23 cellular contexts compared by ENCODE assay signal in the genomic region with DNA sequence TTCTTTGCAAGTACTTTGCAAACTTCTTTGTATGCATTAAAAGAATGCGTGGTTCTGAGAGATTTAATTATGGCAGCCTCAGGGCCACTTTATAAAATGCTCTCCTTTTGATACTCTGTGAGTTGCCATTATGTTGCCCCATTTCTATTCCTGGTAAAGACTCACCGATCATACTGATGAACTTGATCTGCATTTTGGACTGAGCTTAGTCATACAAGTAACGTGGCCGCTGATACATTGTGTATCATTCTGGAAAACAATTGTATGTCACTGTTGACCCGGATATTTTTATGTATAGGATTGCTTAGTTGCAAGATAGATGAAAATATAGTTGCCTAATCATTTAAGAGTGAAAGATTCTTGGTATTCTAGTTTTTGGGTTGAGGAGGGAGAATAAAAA. TPM values are rescaled to one million over a fixed set of nuclear protein-coding genes. Genes with fewer than 3 reads are reported as not detected.
DNase-seq lines count a peak whose midpoint lies in the region; ATAC-seq, FAIRE-seq and TF ChIP-seq lines count a peak whose summit lies in the region.
"Had no signal": no experiment of that assay in that cellular context is flagged by ENCODE, and none has a peak within 500 bp of the region (broad histone marks: within the 10 kb centered on the region; RNA-seq: fewer than 3 reads in every experiment).

No MANE protein-coding gene starts in this region.

- peaks cover 8% of the 10 kb centered on the region for H3K36me3 ChIP-seq in DOHH2 (ENCODE audit: control insufficient read depth, low read length)
- H3K36me3 ChIP-seq: gastroesophageal sphincter, neutrophil, thyroid gland had no signal

- H3K4me1 Mint-ChIP-seq in T-helper 17 cell: peaks cover 57% of the 10 kb centered on the region

- peak overlapping the region; percentile 19 for H3K27ac Mint-ChIP-seq in T-helper 17 cell

- TF ChIP-seq POLR2A in H54 (IDR thresholded peaks at IDR 0.05; ENCODE audit: low read depth, low read length): no peak

- peaks cover 97% of the 10 kb centered on the region for H3K79me2 ChIP-seq in DOHH2 (ENCODE audit: control insufficient read depth, low read length)

- FAIRE-seq in H54 (lab: Jason Lieb, UNC): peak; percentile 87
- FAIRE-seq in RCC 7860 (lab: Jason Lieb, UNC): no peak
- FAIRE-seq: G401.6, HTR-8/SVneo, kidney had no signal

- H3K9me3 ChIP-seq in DOHH2 (ENCODE audit: control insufficient read depth, insufficient read depth, low read length) (no peaks in the 10 kb centered on the region), T-helper 17 cell (ENCODE audit: control insufficient read depth, low read length, poor library complexity, severe bottlenecking) (no peaks in the 10 kb centered on the region)
- H3K9me3 ChIP-seq: gastroesophageal sphincter, neutrophil, thyroid gland had no signal

- no peaks in the 10 kb centered on the region for H3K27me3 ChIP-seq in DOHH2 (ENCODE audit: control insufficient read depth, low read length)
- H3K27me3 ChIP-seq: gastroesophageal sphincter, neutrophil, thyroid gland had no signal

- H3K27ac ChIP-seq in DOHH2 (ENCODE audit: low read depth, low read length): no peak overlapping the region
- H3K27ac ChIP-seq: dorsolateral prefrontal cortex, gastroesophageal sphincter, neutrophil, thyroid gland had no signal

- H3K4me3 ChIP-seq in DOHH2 (ENCODE audit: low read length): no peak overlapping the region
- no peak overlapping the region for H3K4me3 ChIP-seq in fibroblast of pulmonary artery (replicated peaks; ENCODE audit: low read depth, low read length)
- H3K4me3 ChIP-seq: dorsolateral prefrontal cortex, gastroesophageal sphincter, lung, thyroid gland had no signal

- H3K9me2 ChIP-seq in DOHH2 (replicated peaks; ENCODE audit: control insufficient read depth, low read length): no peaks in the 10 kb centered on the region

- no peaks in the 10 kb centered on the region for H3K36me3 Mint-ChIP-seq in T-helper 17 cell (ENCODE audit: low read depth)

- DNase-seq in H54 (ENCODE audit: insufficient read length, low spot score): no peak
- DNase-seq in T-helper 17 cell: no peak
- peak; percentile 31 for DNase-seq in fibroblast of pulmonary artery (ENCODE audit: low read depth)
- no peak for DNase-seq in RCC 7860 (ENCODE audit: low spot score)
- DNase-seq in NCI-H1105 (lab: John Stamatoyannopoulos, UW): no peak
- DNase-seq: activated effector memory CD4-positive, alpha-beta T cell treated with anti-CD3 and anti-CD28 coated beads, Interleukin-2, amount 50 U/mL, for 16 hours; amniotic stem cell; caudate nucleus; dorsolateral prefrontal cortex; H7; kidney; NCI-H187; NCI-H69; SHP77; thyroid gland had no signal

- H3K4me1 ChIP-seq in DOHH2 (ENCODE audit: control insufficient read depth, low read length): peaks cover 92% of the 10 kb centered on the region

- H3K27me3 Mint-ChIP-seq in T-helper 17 cell: no peaks in the 10 kb centered on the region

- H3K4me2 ChIP-seq in DOHH2 (ENCODE audit: low read length): 0 out of 2 replicates have a peak overlapping the region, but pooled peaks have one; percentile 3

- no peaks in the 10 kb centered on the region for H3F3A ChIP-seq in DOHH2 (ENCODE audit: control insufficient read depth, insufficient read depth)

- no peak for ATAC-seq in T-helper 17 cell
- ATAC-seq in HG02973 (IDR thresholded peaks at IDR 0.05; ENCODE audit: unreplicated experiment): no peak
- ATAC-seq in HG03139 (IDR thresholded peaks at IDR 0.05; ENCODE audit: unreplicated experiment): no peak
- ATAC-seq: gastroesophageal sphincter had no signal

- peak overlapping the region; percentile 1 for H3K4me3 Mint-ChIP-seq in T-helper 17 cell

- TF ChIP-seq CTCF in DOHH2 (IDR thresholded peaks at IDR 0.05; ENCODE audit: low read depth, low read length, poor library complexity, severe bottlenecking) (no peak), fibroblast of pulmonary artery (IDR thresholded peaks at IDR 0.05; ENCODE audit: low read length, missing control alignments) (no peak)

- H4K20me1 ChIP-seq in DOHH2 (ENCODE audit: control insufficient read depth, insufficient read depth, low read depth, low read length): peaks cover 20% of the 10 kb centered on the region

RNA-seq across cellular contexts. Expression of a gene that starts 38.8 kb away (rescaled TPM):
- 100 to 1,000 TPM; 426 to 437 TPM for total RNA-seq in T-helper 17 cell
